24 cellular contexts compared by ENCODE assay signal in genomic region chr4:31968842-31969241, GRCh38.
"Had no signal": no experiment of that assay in that cellular context is flagged by ENCODE, and none has a peak within 500 bp of the region (broad histone marks: within the 10 kb centered on the region; RNA-seq: fewer than 3 reads in every experiment).

No MANE protein-coding gene starts in this region.

- FAIRE-seq: endometrium, islet of Langerhans had no signal

- H3K9me3 ChIP-seq: gastrocnemius medialis, mucosa of descending colon, neutrophil, tibial artery, upper lobe of left lung, vagina had no signal

- ATAC-seq: esophagus mucosa; gastrocnemius medialis; heart right ventricle; left lobe of liver; mucosa of descending colon; naive thymus-derived CD8-positive, alpha-beta T cell; sciatic nerve; stimulated activated memory B cell treated with anti-CD40 and anti-IgM and Interleukin-4, amounts not matched to agents 10 μg/mL and 1 μg/mL and 100 μg/mL, for 72 hours had no signal

- H3K27ac ChIP-seq: dorsolateral prefrontal cortex, gastrocnemius medialis, heart right ventricle, neutrophil, spleen, tibial artery, upper lobe of left lung, vagina had no signal

- H3K4me3 ChIP-seq: dorsolateral prefrontal cortex, gastrocnemius medialis, heart right ventricle, mucosa of descending colon, spleen, tibial artery, upper lobe of left lung, vagina had no signal

- H3K4me1 ChIP-seq: gastrocnemius medialis, heart right ventricle, spleen, tibial artery, upper lobe of left lung, vagina had no signal

- H3K27me3 ChIP-seq: dorsolateral prefrontal cortex, gastrocnemius medialis, heart right ventricle, neutrophil, spleen, tibial artery, upper lobe of left lung, vagina had no signal

- DNase-seq: dorsolateral prefrontal cortex; effector memory CD4-positive, alpha-beta T cell; gastrocnemius medialis; heart right ventricle; hypothalamus; kidney glomerular epithelial cell; mammary epithelial cell; mucosa of descending colon; naive thymus-derived CD8-positive, alpha-beta T cell; posterior cingulate gyrus; spleen; stimulated activated CD4-positive, alpha-beta T cell treated with anti-CD3 and anti-CD28 coated beads, Interleukin-15, amount 100 ng/mL, for 24 hours; stimulated activated CD4-positive, alpha-beta T cell treated with anti-CD3 and anti-CD28 coated beads, Interleukin-1b, Interleukin-23, amount 100 ng/mL, for 48 hours; stimulated activated CD4-positive, alpha-beta T cell treated with anti-CD3 and anti-CD28 coated beads, Interleukin-4, amount 100 ng/mL, for 24 hours; tibial artery; upper lobe of left lung had no signal

- H3K36me3 ChIP-seq: gastrocnemius medialis, heart right ventricle, neutrophil, spleen, tibial artery, upper lobe of left lung, vagina had no signal
